16 cellular contexts compared by ENCODE assay signal in the genomic region with DNA sequence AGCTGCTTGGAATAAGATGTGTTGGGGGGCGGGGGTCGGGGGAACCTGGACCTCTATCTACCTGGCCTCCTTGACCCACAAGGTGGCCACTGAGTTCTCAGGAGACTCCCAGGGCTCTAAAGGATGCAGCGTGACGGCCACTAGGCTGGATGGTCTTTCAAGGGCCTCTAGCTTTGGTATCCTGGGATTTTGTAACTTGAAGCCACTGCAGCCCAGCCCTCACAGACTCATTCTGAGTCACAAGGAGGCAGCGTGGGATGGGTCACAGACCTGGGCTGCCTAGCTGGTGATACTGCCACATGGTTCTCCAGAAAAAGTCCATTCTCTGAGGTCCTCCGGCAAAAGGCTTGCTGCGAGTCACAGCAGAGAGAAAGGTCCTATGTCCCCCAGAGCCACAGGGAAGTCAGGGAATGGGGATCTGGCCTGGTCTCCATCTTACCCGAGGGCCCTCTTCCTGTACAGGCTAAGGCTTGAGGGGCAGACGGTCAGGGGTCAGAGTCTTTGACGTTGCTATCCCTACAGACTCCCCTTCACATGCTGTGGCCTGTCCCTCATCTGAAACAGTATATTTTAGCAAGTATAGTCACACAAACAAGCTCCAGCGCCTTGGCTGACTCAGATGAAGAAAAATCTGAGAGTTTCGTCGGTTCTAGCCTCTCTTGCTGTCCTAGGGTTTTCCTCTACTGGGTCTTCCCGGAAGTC. TPM values are rescaled to one million over a fixed set of nuclear protein-coding genes. Genes with fewer than 3 reads are reported as not detected.
DNase-seq lines count a peak whose midpoint lies in the region; ATAC-seq and TF ChIP-seq lines count a peak whose summit lies in the region.
"Had no signal": no experiment of that assay in that cellular context is flagged by ENCODE, and none has a peak within 500 bp of the region (broad histone marks: within the 10 kb centered on the region; RNA-seq: fewer than 3 reads in every experiment).

No MANE protein-coding gene starts in this region.

- no peaks in the 10 kb centered on the region for H3K36me3 ChIP-seq in brain microvascular endothelial cell (replicated peaks)
- H3K36me3 ChIP-seq in kidney epithelial cell (ENCODE audit: control insufficient read depth, insufficient read depth, low read length), result no peaks in the 10 kb centered on the region

- peak overlapping the region; percentile 76 for H3K27ac ChIP-seq in brain microvascular endothelial cell
- H3K27ac ChIP-seq: A549, hepatocyte had no signal

- no peak for ATAC-seq in HG02970 (IDR thresholded peaks at IDR 0.05; ENCODE audit: low FRiP score, unreplicated experiment)
- ATAC-seq: sciatic nerve had no signal

- H3K4me3 ChIP-seq in brain microvascular endothelial cell (ENCODE audit: low read depth, low read length) (no peak overlapping the region), kidney epithelial cell (ENCODE audit: low read depth, low read length) (no peak overlapping the region)
- H3K4me3 ChIP-seq: A549, hepatocyte had no signal

- no peaks in the 10 kb centered on the region for H3K27me3 Mint-ChIP-seq in progenitor cell of endocrine pancreas

- TF ChIP-seq CTCF in brain microvascular endothelial cell (IDR thresholded peaks at IDR 0.05; ENCODE audit: low read depth, low read length, missing control alignments) (peak; percentile 29), kidney epithelial cell (IDR thresholded peaks at IDR 0.05; ENCODE audit: insufficient read depth, low read length, poor library complexity, severe bottlenecking) (no peak), progenitor cell of endocrine pancreas (IDR thresholded peaks at IDR 0.05; ENCODE audit: unreplicated experiment) (no peak)

- H3K4me3 Mint-ChIP-seq in progenitor cell of endocrine pancreas (ENCODE audit: low read depth), result no peak overlapping the region

- H3K4me1 Mint-ChIP-seq in progenitor cell of endocrine pancreas (ENCODE audit: low read depth), result no peaks in the 10 kb centered on the region

- H3K9me3 Mint-ChIP-seq in progenitor cell of endocrine pancreas (ENCODE audit: low read depth), result no peaks in the 10 kb centered on the region

- peak; percentile 70 for DNase-seq in 8988T
- DNase-seq in HPDE6-E6E7 (ENCODE audit: extremely low spot score), result peak; percentile 85
- peak; percentile 91 for DNase-seq in brain microvascular endothelial cell
- DNase-seq in kidney epithelial cell (ENCODE audit: low read depth), result peak; percentile 25
- DNase-seq in progenitor cell of endocrine pancreas (ENCODE audit: low spot score, unreplicated experiment), result no peak
- no peak for DNase-seq in SKM-1 (lab: John Stamatoyannopoulos, UW; ENCODE audit: unreplicated experiment)
- no peak for DNase-seq in NCI-H128 (lab: John Stamatoyannopoulos, UW; ENCODE audit: unreplicated experiment)
- DNase-seq: activated CD4-positive, alpha-beta T cell treated with anti-CD3 and anti-CD28 coated beads for 1 hour; cortex of kidney; DND-41; NCI-H446 treated with DMSO at 0.1 percent for 48 hours; SHP77 had no signal

- in situ Hi-C loops in brain microvascular endothelial cell (cut with HindIII; ENCODE audit: low pct_ligation_motif_present, low sequenced_read_pairs), result no loop called here

- H3K27ac Mint-ChIP-seq in progenitor cell of endocrine pancreas, result no peak overlapping the region

- no peaks in the 10 kb centered on the region for H3K36me3 Mint-ChIP-seq in progenitor cell of endocrine pancreas (ENCODE audit: insufficient read depth)

- H3K27me3 ChIP-seq in brain microvascular endothelial cell (replicated peaks), result no peaks in the 10 kb centered on the region
- H3K27me3 ChIP-seq in kidney epithelial cell (ENCODE audit: control insufficient read depth, insufficient read depth, low read length), result no peaks in the 10 kb centered on the region
- H3K27me3 ChIP-seq: hepatocyte had no signal

RNA-seq across cellular contexts. Expression of gene KCNC1, which starts 52.4 kb away (rescaled TPM):
- total RNA-seq in kidney epithelial cell (not detected in 2 replicates), progenitor cell of endocrine pancreas (0.67 and 1.2 TPM in 2 replicates)
- total RNA-seq: sciatic nerve had no signal

Comparison
In these comparisons a context has a peak if more than half of its experiments do, and no peak if none do; other contexts are left out.
1. DNase-seq: peak in 8988T (single experiment), HPDE6-E6E7 (single experiment), brain microvascular endothelial cell (single experiment) and kidney epithelial cell (single experiment); none in progenitor cell of endocrine pancreas (single experiment), SKM-1 (single experiment) and NCI-H128 (single experiment).